Comparison of ENCODE assay signal across 14 cellular contexts in the genomic region with DNA sequence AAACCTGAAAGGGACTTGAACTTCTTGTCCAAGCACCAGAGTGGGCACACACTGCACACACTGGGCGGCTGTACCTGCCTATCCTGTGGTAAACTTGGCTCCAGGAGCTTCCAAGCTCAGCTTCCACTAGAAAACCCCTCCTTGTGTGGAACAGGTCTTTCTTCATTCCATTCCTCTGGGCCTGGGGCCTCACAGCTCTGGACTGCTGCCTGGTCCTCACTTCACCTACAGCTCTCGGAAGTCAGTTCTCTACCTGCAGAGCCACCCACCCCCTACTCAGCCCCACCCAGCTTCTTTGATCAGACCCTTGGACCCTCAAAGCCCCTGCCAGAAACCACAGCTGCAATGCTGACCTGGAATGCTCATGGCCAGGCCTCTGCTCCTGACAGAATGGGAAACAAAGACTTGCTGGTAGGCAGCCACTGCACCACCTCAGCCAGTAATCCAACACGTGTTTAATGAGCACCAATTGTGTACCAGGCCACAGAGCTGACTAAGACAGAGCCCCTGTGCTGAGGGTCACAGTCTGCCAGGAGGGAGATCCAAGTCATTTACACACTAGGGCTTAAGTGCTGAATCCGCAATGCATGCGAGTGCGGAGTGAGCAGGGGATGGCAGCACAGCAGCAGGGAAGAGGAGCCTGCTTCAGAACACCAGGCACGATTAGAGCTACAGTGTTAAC. TPM values are rescaled to one million over a fixed set of nuclear protein-coding genes. Genes with fewer than 3 reads are reported as not detected.
DNase-seq lines count a peak whose midpoint lies in the region; ATAC-seq, FAIRE-seq and TF ChIP-seq lines count a peak whose summit lies in the region.
"Had no signal": no experiment of that assay in that cellular context is flagged by ENCODE, and none has a peak within 500 bp of the region (broad histone marks: within the 10 kb centered on the region; RNA-seq: fewer than 3 reads in every experiment).

No MANE protein-coding gene starts in this region.

- no peaks in the 10 kb centered on the region for H3K9me3 Mint-ChIP-seq in CD4-positive, alpha-beta T cell

- no peak for FAIRE-seq in pancreas (lab: Jason Lieb, UNC)

- peaks cover 5 to 8% (median 8%) of the 10 kb centered on the region in 3 donors for H3K4me1 ChIP-seq in pancreas

- no peaks in the 10 kb centered on the region for H3K27me3 ChIP-seq in CD4-positive, alpha-beta T cell (ENCODE audit: control insufficient read depth, insufficient read depth, low read length)
- no peaks in the 10 kb centered on the region for H3K27me3 ChIP-seq in pancreas

- no peaks in the 10 kb centered on the region for H3K9me3 ChIP-seq in CD4-positive, alpha-beta T cell (ENCODE audit: control insufficient read depth, low read length)
- H3K9me3 ChIP-seq in pancreas, result no peaks in the 10 kb centered on the region

- WGBS in pancreas, 2 donors, result 73 to 78% methylated on average over 7 of the region's 7 CpGs

- H3K27me3 Mint-ChIP-seq in CD4-positive, alpha-beta T cell, result no peaks in the 10 kb centered on the region
- H3K27me3 Mint-ChIP-seq: B cell had no signal

- peak; percentile 54; the same call in 1 of the 2 replicates for TF ChIP-seq EP300 in Ishikawa (IDR thresholded peaks at IDR 0.05; ENCODE audit: borderline replicate concordance)

- H3K4me3 ChIP-seq in pancreas, result no peak overlapping the region

- CTCF ChIA-PET in CD4-positive, alpha-beta T cell (lab: Charles Lee), result no interaction called here

- intact Hi-C loops in CD4-positive, alpha-beta T cell (cut with DNase I, micrococcal nuclease), result loop anchor here in 1 of 2 experiments (10.0 kb wide), 3 partner anchors 165 to 555 kb away; partner anchors contain the start of genes ARVCF, CLTCL1, RANBP1 and TRMT2A
- intact Hi-C loops in pancreas (cut with DNase I), result no loop called here

- H3K27ac ChIP-seq in CD4-positive, alpha-beta T cell (ENCODE audit: low read depth, low read length), result no peak overlapping the region
- peak overlapping the region; percentile 86 for H3K27ac ChIP-seq in epithelial cell of prostate
- H3K27ac ChIP-seq in pancreas, result peak overlapping the region; percentile 31 to 50 (median 45)

- peaks cover 61% of the 10 kb centered on the region for H3K36me3 Mint-ChIP-seq in CD4-positive, alpha-beta T cell (ENCODE audit: low read depth)

- DNase-seq in CD4-positive, alpha-beta T cell, result no peak
- peak; percentile 45 for DNase-seq in epithelial cell of prostate (ENCODE audit: low read depth, low spot score)
- DNase-seq in pancreas, result peak in 2 of 6 donors; percentile 20 to 40
- no peak for DNase-seq in activated CD4-positive, CD25-positive, alpha-beta regulatory T cell (lab: John Stamatoyannopoulos, UW)
- no peak for DNase-seq in NCI-H446 (lab: John Stamatoyannopoulos, UW)
- DNase-seq in SHP77 (lab: John Stamatoyannopoulos, UW), result no peak
- DNase-seq: activated CD8-positive, alpha-beta memory T cell treated with anti-CD3 and anti-CD28 coated beads, Interleukin-2, amount 50 U/mL, for 4 hours; GDM1; NCI-H1417 treated with DMSO at 0.1 percent for 48 hours; NCI-H69; Right ventricle myocardium superior had no signal

- no peak overlapping the region for H3K27ac Mint-ChIP-seq in CD4-positive, alpha-beta T cell
- H3K27ac Mint-ChIP-seq: B cell had no signal

- H3K36me3 ChIP-seq in pancreas, result peaks cover 0 to 8% (median 8%) of the 10 kb centered on the region in 3 donors

- peak overlapping the region; percentile 69 for H3K4me3 Mint-ChIP-seq in CD4-positive, alpha-beta T cell
- H3K4me3 Mint-ChIP-seq: B cell had no signal

- POLR2A ChIA-PET in CD4-positive, alpha-beta T cell (lab: Charles Lee), result interaction anchor here (1.3 kb wide), 1 partner anchor 37 kb away, joined by 4 read pairs; no protein-coding TSS in a partner anchor

- no peak for TF ChIP-seq RAD21 in Ishikawa (IDR thresholded peaks at IDR 0.05; ENCODE audit: low read depth)

- no peak for TF ChIP-seq CTCF in CD4-positive, alpha-beta T cell (IDR thresholded peaks at IDR 0.05)
- TF ChIP-seq CTCF in pancreas (IDR thresholded peaks at IDR 0.05), result no peak

- no peak for ATAC-seq in CD4-positive, alpha-beta T cell (ENCODE audit: poor library complexity)
- ATAC-seq in pancreas (peak in 2 of 4 donors; percentile 4 to 30), HG03442 (IDR thresholded peaks at IDR 0.05; ENCODE audit: unreplicated experiment) (no peak)

- H3K4me1 Mint-ChIP-seq in CD4-positive, alpha-beta T cell (ENCODE audit: low read depth), result peaks cover 52% of the 10 kb centered on the region

TF ChIP-seq in Ishikawa, 13 proteins besides CTCF, POLR2A, EP300 and RAD21:
- peak; percentile 77; the same call in 1 of the 2 replicates for TF ChIP-seq ZBTB7A (IDR thresholded peaks at IDR 0.05; ENCODE audit: low read depth)
- TF ChIP-seq, protein P1, sequence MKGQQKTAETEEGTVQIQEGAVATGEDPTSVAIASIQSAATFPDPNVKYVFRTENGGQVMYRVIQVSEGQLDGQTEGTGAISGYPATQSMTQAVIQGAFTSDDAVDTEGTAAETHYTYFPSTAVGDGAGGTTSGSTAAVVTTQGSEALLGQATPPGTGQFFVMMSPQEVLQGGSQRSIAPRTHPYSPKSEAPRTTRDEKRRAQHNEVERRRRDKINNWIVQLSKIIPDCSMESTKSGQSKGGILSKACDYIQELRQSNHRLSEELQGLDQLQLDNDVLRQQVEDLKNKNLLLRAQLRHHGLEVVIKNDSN (IDR thresholded peaks at IDR 0.05), result peak; percentile 83
- peak; percentile 64 for TF ChIP-seq TCF12 (IDR thresholded peaks at IDR 0.05; ENCODE audit: low read depth)
- peak; percentile 83 for TF ChIP-seq NFIC (IDR thresholded peaks at IDR 0.05)
- TF ChIP-seq CEBPB (IDR thresholded peaks at IDR 0.05), result no peak
- TF ChIP-seq YY1 (IDR thresholded peaks at IDR 0.05; ENCODE audit: low read depth), result peak; percentile 31; the same call in 1 of the 2 replicates
- TF ChIP-seq, protein P2, sequence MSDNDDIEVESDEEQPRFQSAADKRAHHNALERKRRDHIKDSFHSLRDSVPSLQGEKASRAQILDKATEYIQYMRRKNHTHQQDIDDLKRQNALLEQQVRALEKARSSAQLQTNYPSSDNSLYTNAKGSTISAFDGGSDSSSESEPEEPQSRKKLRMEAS (IDR thresholded peaks at IDR 0.05), result peak; percentile 64
- no peak for TF ChIP-seq REST (IDR thresholded peaks at IDR 0.05; ENCODE audit: low read depth)
- TF ChIP-seq FOXM1 (IDR thresholded peaks at IDR 0.05; ENCODE audit: borderline replicate concordance, low read depth), result peak; percentile 38; the same call in 1 of the 2 replicates
- no peak for TF ChIP-seq CREB1 (IDR thresholded peaks at IDR 0.05; ENCODE audit: low read depth)
- TF ChIP-seq TAF1 (IDR thresholded peaks at IDR 0.05; ENCODE audit: low read depth), result no peak
- no peak for TF ChIP-seq EGR1 (IDR thresholded peaks at IDR 0.05)
- peak; percentile 83 for TF ChIP-seq TEAD4 (IDR thresholded peaks at IDR 0.05)

RNA-seq across cellular contexts. Expression of gene GNB1L, which starts 4.7 kb away (rescaled TPM):
- 1 to 10 TPM; 3.0 to 6.5 TPM for total RNA-seq in CD4-positive, alpha-beta T cell
- 1 to 10 TPM; 2.1 to 4.6 (median 3.4) TPM for total RNA-seq in pancreas
- polyA plus RNA-seq in pancreas, result 1 to 10 TPM; 3.5 to 4.8 TPM

RNA-seq across cellular contexts. Expression of gene RTL10, which starts 4.7 kb away (rescaled TPM):
- total RNA-seq in CD4-positive, alpha-beta T cell, result 10 to 100 TPM; 24.7 TPM
- 10 to 100 TPM in 1 of 6 donors, 1 to 10 TPM in 5; 3.7 to 12.4 (median 7.8) TPM for total RNA-seq in pancreas
- 10 to 100 TPM in 1 of 2 donors, 1 to 10 TPM in 1; 9.2 to 11.5 TPM for polyA plus RNA-seq in pancreas
